ENCODE assay signal across 8 cellular contexts in the genomic region with DNA sequence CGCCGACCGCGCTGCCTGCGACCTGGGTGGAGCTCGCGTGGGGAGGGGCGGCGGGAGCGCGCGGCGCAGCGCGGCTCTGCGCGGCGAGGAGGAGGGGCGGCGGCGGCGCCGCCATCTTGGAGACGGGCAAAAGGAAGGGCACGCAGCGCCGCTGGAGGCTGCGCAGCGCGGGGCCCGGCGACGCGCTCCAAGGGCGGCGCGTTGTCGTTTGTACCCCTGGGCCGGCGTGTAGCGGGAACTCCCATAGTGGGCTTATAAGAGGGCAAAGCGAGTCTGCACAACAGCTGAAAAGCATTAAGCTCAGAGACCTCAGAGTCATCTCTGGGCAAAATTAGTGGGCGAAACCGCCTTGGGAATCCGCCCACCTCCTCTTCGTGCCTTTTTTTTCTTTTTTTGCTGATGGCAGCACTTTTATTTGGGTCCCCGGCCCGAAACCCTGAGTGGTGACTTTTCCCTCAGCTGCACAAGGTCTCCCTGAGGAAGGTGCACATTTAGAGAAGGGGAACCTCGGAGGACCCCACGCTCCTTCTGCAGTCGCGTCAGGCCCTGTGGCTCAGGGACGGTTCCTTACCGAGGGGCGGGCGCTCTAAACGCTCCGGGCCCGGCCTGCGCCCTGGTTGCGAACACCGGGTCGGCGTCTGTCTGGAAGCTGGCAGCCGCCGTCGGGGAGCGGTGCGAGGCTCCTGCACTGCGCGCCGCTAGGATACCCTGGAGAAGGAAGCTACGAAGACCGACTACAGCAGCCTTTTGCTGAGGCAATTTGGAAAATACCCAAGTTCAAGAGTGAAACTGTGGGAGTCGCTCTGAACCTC. TPM values are rescaled to one million over a fixed set of nuclear protein-coding genes. Genes with fewer than 3 reads are reported as not detected.
DNase-seq lines count a peak whose midpoint lies in the region; ATAC-seq and TF ChIP-seq lines count a peak whose summit lies in the region.

No MANE protein-coding gene starts in this region.

- peaks cover 41% of the 10 kb centered on the region for H3K79me2 ChIP-seq in SU-DHL-6 (ENCODE audit: insufficient read depth, low read length)

- H3K4me3 ChIP-seq in NB4 (ENCODE audit: low read depth, low read length) (peak overlapping the region; percentile 88), SU-DHL-6 (ENCODE audit: insufficient read depth, low read length, poor library complexity, severe bottlenecking) (peak overlapping the region; percentile 83), heart right ventricle (peak overlapping the region; percentile 54 to 92 (median 79)), upper lobe of left lung (peak overlapping the region; percentile 63 to 98 (median 75))

- DNase-seq in GM10266 (ENCODE audit: extremely low spot score) = peak; percentile 93
- peak; percentile 69 for DNase-seq in HFFc6
- peak; percentile 96 for DNase-seq in NB4 (ENCODE audit: low read depth)
- DNase-seq in activated naive CD8-positive, alpha-beta T cell treated with anti-CD3 and anti-CD28 coated beads, Interleukin-2, amount 50 U/mL, for 24 hours = peak; percentile 90
- peak; percentile 90 to 93 for DNase-seq in heart right ventricle
- peak; percentile 97 for DNase-seq in posterior vena cava (ENCODE audit: low spot score)
- DNase-seq in upper lobe of left lung = peak; percentile 88 to 99

- H3K27me3 Mint-ChIP-seq in HFFc6 (ENCODE audit: insufficient read depth) = peaks cover 2% of the 10 kb centered on the region; the same call in 1 of the 2 replicates
- H3K27me3 Mint-ChIP-seq in activated naive CD8-positive, alpha-beta T cell treated with anti-CD3 and anti-CD28 coated beads, Interleukin-2, amount 50 U/mL, for 24 hours = no peaks in the 10 kb centered on the region

- H3K9me3 Mint-ChIP-seq in HFFc6 = no peaks in the 10 kb centered on the region
- no peaks in the 10 kb centered on the region for H3K9me3 Mint-ChIP-seq in activated naive CD8-positive, alpha-beta T cell treated with anti-CD3 and anti-CD28 coated beads, Interleukin-2, amount 50 U/mL, for 24 hours

- H3K4me1 ChIP-seq in heart right ventricle (peaks cover 0 to 43% (median 25%) of the 10 kb centered on the region in 9 donors), upper lobe of left lung (peaks cover 20 to 39% (median 29%) of the 10 kb centered on the region in 4 donors)

- WGBS in heart right ventricle, 2 donors = 0 to 1% methylated on average over 61 to 75 of the region's 75 CpGs
- WGBS in upper lobe of left lung, 2 donors = 0 to 1% methylated on average over 14 to 33 of the region's 75 CpGs

- peak overlapping the region; percentile 93 for H3K4me2 ChIP-seq in SU-DHL-6 (ENCODE audit: low read depth, low read length, poor library complexity, severe bottlenecking)

- H3K36me3 ChIP-seq in SU-DHL-6 (ENCODE audit: low read length) = no peaks in the 10 kb centered on the region
- no peaks in the 10 kb centered on the region for H3K36me3 ChIP-seq in heart right ventricle
- no peaks in the 10 kb centered on the region for H3K36me3 ChIP-seq in upper lobe of left lung

- no peaks in the 10 kb centered on the region for H3K9me2 ChIP-seq in SU-DHL-6 (replicated peaks; ENCODE audit: insufficient read depth, low read length)

- peak overlapping the region; percentile 85 for H3K4me3 Mint-ChIP-seq in HFFc6
- H3K4me3 Mint-ChIP-seq in activated naive CD8-positive, alpha-beta T cell treated with anti-CD3 and anti-CD28 coated beads, Interleukin-2, amount 50 U/mL, for 24 hours = peak overlapping the region; percentile 83

- ATAC-seq in activated naive CD8-positive, alpha-beta T cell treated with anti-CD3 and anti-CD28 coated beads, Interleukin-2, amount 50 U/mL, for 24 hours = peak; percentile 95
- peak; percentile 98 to 99 (median 98) for ATAC-seq in heart right ventricle
- ATAC-seq in upper lobe of left lung (ENCODE audit: low FRiP score in 2 of 2) = peak; percentile 98 to 99

- intact Hi-C loops in heart right ventricle (cut with DNase I) (loop anchor here in 6 of 10 donors (1.0 to 10.0 kb wide), 6 partner anchors 18 to 278 kb away; a partner anchor contains a TSS), posterior vena cava (cut with DNase I) (no loop called here)

- no peak for TF ChIP-seq EP300 in upper lobe of left lung (IDR thresholded peaks at IDR 0.05)

- H3F3A ChIP-seq in SU-DHL-6 (ENCODE audit: insufficient read depth) = no peaks in the 10 kb centered on the region

- H3K27me3 ChIP-seq in SU-DHL-6 (ENCODE audit: low read length) (no peaks in the 10 kb centered on the region), heart right ventricle (no peaks in the 10 kb centered on the region), upper lobe of left lung (no peaks in the 10 kb centered on the region)

- peak overlapping the region; percentile 98 for H2AFZ ChIP-seq in SU-DHL-6 (ENCODE audit: low read depth, low read length, severe bottlenecking)

- H3K27ac Mint-ChIP-seq in HFFc6 = peak overlapping the region; percentile 89
- H3K27ac Mint-ChIP-seq in activated naive CD8-positive, alpha-beta T cell treated with anti-CD3 and anti-CD28 coated beads, Interleukin-2, amount 50 U/mL, for 24 hours = peak overlapping the region; percentile 91

- H3K27ac ChIP-seq in SU-DHL-6 (ENCODE audit: low read depth, low read length) (peak overlapping the region; percentile 66), heart right ventricle (peak overlapping the region; percentile 78 to 98 (median 92)), upper lobe of left lung (peak overlapping the region; percentile 88 to 96 (median 91))

- peak overlapping the region; percentile 66 for H3K9ac ChIP-seq in SU-DHL-6 (ENCODE audit: low read length)

- peak; percentile 77 for TF ChIP-seq POLR2A in NB4 (IDR thresholded peaks at IDR 0.05; ENCODE audit: extremely low read depth, insufficient read length)
- peak in 1 of 4 donors; percentile 74 for TF ChIP-seq POLR2A in upper lobe of left lung (IDR thresholded peaks at IDR 0.05)

- peaks cover 6% of the 10 kb centered on the region; the same call in 1 of the 2 replicates for H3K36me3 Mint-ChIP-seq in HFFc6 (ENCODE audit: low read depth)
- H3K36me3 Mint-ChIP-seq in activated naive CD8-positive, alpha-beta T cell treated with anti-CD3 and anti-CD28 coated beads, Interleukin-2, amount 50 U/mL, for 24 hours (ENCODE audit: low read depth) = peaks cover 14% of the 10 kb centered on the region

- TF ChIP-seq CTCF in GM10266 (IDR thresholded peaks at IDR 0.05; ENCODE audit: control insufficient read depth, insufficient read depth, low read depth, missing control alignments) (no peak), HFFc6 (IDR thresholded peaks at IDR 0.05) (no peak; the same call in 1 of the 2 replicates), NB4 (IDR thresholded peaks at IDR 0.05; ENCODE audit: low read depth, low read length) (no peak), SU-DHL-6 (IDR thresholded peaks at IDR 0.05; ENCODE audit: insufficient read depth, low read length, poor library complexity, severe bottlenecking) (no peak), heart right ventricle (IDR thresholded peaks at IDR 0.05) (peak in 1 of 9 donors; percentile 12), upper lobe of left lung (IDR thresholded peaks at IDR 0.05) (no peak)

- H4K20me1 ChIP-seq in SU-DHL-6 (ENCODE audit: low read depth, low read length) = peaks cover 13% of the 10 kb centered on the region

- peaks cover 40% of the 10 kb centered on the region for H3K4me1 Mint-ChIP-seq in HFFc6 (ENCODE audit: low read depth)
- peaks cover 41% of the 10 kb centered on the region for H3K4me1 Mint-ChIP-seq in activated naive CD8-positive, alpha-beta T cell treated with anti-CD3 and anti-CD28 coated beads, Interleukin-2, amount 50 U/mL, for 24 hours

- H3K9me3 ChIP-seq in SU-DHL-6 (ENCODE audit: insufficient read depth, low read length) (no peaks in the 10 kb centered on the region), heart right ventricle (no peaks in the 10 kb centered on the region), upper lobe of left lung (no peaks in the 10 kb centered on the region)

RNA-seq across cellular contexts. Expression of a gene that starts 0.4 kb away (rescaled TPM):
- 10 to 100 TPM; 40.4 to 59.0 (median 53.5) TPM for total RNA-seq in HFFc6 (2021; fragmentation: NEBNext Ultra II Directional; extraction: Animal tissue kit (Norgen Biotek cat#: 25700))
- total RNA-seq in heart right ventricle (10 to 100 TPM; 24.0 to 41.9 (median 27.9) TPM), posterior vena cava (10 to 100 TPM; 42.7 to 50.5 TPM), upper lobe of left lung (10 to 100 TPM; 31.2 to 60.8 (median 50.7) TPM)
- polyA plus RNA-seq in heart right ventricle = 10 to 100 TPM in 1 of 2 donors, 1 to 10 TPM in 1; 9.2 to 24.3 TPM

RNA-seq across cellular contexts. Expression of a gene that starts 19.5 kb away (rescaled TPM):
- 10 to 100 TPM; 76.9 to 95.5 (median 88.8) TPM for total RNA-seq in HFFc6 (2021; fragmentation: NEBNext Ultra II Directional; extraction: Animal tissue kit (Norgen Biotek cat#: 25700))
- total RNA-seq in heart right ventricle (10 to 100 TPM; 24.0 to 43.9 (median 31.2) TPM), posterior vena cava (10 to 100 TPM; 45.0 to 45.8 TPM), upper lobe of left lung (10 to 100 TPM; 13.4 to 60.8 (median 40.4) TPM)
- polyA plus RNA-seq in heart right ventricle = 1 to 10 TPM; 5.9 to 6.1 TPM

Comparison
In these comparisons a context has a peak if more than half of its experiments do, and no peak if none do; other contexts are left out.
1. Peak in every context shown above with its lines: DNase-seq, ATAC-seq, H3K4me3 ChIP-seq and H3K27ac ChIP-seq.
2. intact Hi-C loops: an anchor here in heart right ventricle (1.0 to 10.0 kb wide); none called in posterior vena cava.